In genomic region chr17:76542566-76542971, GRCh38 we compare ENCODE assay signal across 29 cellular contexts. TPM values are rescaled to one million over a fixed set of nuclear protein-coding genes. Genes with fewer than 3 reads are reported as not detected.
DNase-seq lines count a peak whose midpoint lies in the region; ATAC-seq and TF ChIP-seq lines count a peak whose summit lies in the region.
"Had no signal": no experiment of that assay in that cellular context is flagged by ENCODE, and none has a peak within 500 bp of the region (broad histone marks: within the 10 kb centered on the region; RNA-seq: fewer than 3 reads in every experiment).

No MANE protein-coding gene starts in this region.

- peaks cover 75% of the 10 kb centered on the region for H3K27me3 Mint-ChIP-seq in nephron progenitor cell (ENCODE audit: low read depth, poor library complexity)

- H3K27me3 ChIP-seq in left ventricle myocardium inferior (ENCODE audit: low read depth): peaks cover 12% of the 10 kb centered on the region
- peaks cover 4% of the 10 kb centered on the region for H3K27me3 ChIP-seq in upper lobe of right lung
- H3K27me3 ChIP-seq: SJCRH30 had no signal

- no peaks in the 10 kb centered on the region for H3K9me3 Mint-ChIP-seq in nephron progenitor cell
- H3K9me3 Mint-ChIP-seq: naive B cell had no signal

- H3K4me3 ChIP-seq in left ventricle myocardium inferior (no peak overlapping the region), upper lobe of right lung (no peak overlapping the region)
- H3K4me3 ChIP-seq: esophagus squamous epithelium, SJCRH30, uterus had no signal

- no peak overlapping the region for H3K27ac Mint-ChIP-seq in nephron progenitor cell

- H3K4me1 Mint-ChIP-seq in nephron progenitor cell: peaks cover 60% of the 10 kb centered on the region

- TF ChIP-seq CTCF in left ventricle myocardium inferior (IDR thresholded peaks at IDR 0.05; ENCODE audit: borderline replicate concordance) (no peak), nephron progenitor cell (IDR thresholded peaks at IDR 0.05) (no peak), upper lobe of right lung (IDR thresholded peaks at IDR 0.05) (no peak)

- no peaks in the 10 kb centered on the region for H3K36me3 Mint-ChIP-seq in nephron progenitor cell (ENCODE audit: low read depth)

- DNase-seq in left ventricle myocardium inferior (peak; percentile 9), left cardiac atrium (no peak), cerebellar cortex (ENCODE audit: low spot score) (peak; percentile 36), nephron progenitor cell (no peak), upper lobe of right lung (peak; percentile 65), iPS-NIHi7 (ENCODE audit: extremely low spot score) (no peak), caudate nucleus (lab: John Stamatoyannopoulos, UW) (no peak)
- no peak for DNase-seq in activated naive CD4-positive, alpha-beta T cell treated with Interleukin-2 at 50 U/mL for 16 hours
- DNase-seq: activated CD4-positive, alpha-beta T cell treated with anti-CD3 and anti-CD28 coated beads, Interleukin-2, amount 50 U/mL, for 48 hours; activated CD8-positive, alpha-beta memory T cell treated with anti-CD3 and anti-CD28 coated beads, Interleukin-2, amount 50 U/mL, for 48 hours; activated naive CD4-positive, alpha-beta T cell treated with anti-CD3 and anti-CD28 coated beads, Interleukin-2, amount 50 U/mL, for 16 hours; AML-193; anterior cingulate cortex; dermis blood vessel endothelial cell; DMS153; esophagus squamous epithelium; foreskin melanocyte; HCEC 1CT; KG1; MM.1S; naive B cell; NCI-H1417; NCI-H2029 treated with DMSO at 0.1 percent for 48 hours; NCI-H2227 treated with DMSO at 0.1 percent for 48 hours; SJCRH30; T-helper 1 cell; uterus had no signal

- H3K27ac ChIP-seq in left ventricle myocardium inferior (replicated peaks) (peak overlapping the region; percentile 94), upper lobe of right lung (no peak overlapping the region), caudate nucleus (ENCODE audit: low read depth, low read length) (no peak overlapping the region)
- H3K27ac ChIP-seq: SJCRH30, uterus had no signal

- H3K9me3 ChIP-seq in left ventricle myocardium inferior (replicated peaks) (no peaks in the 10 kb centered on the region), upper lobe of right lung (no peaks in the 10 kb centered on the region)
- H3K9me3 ChIP-seq: esophagus squamous epithelium, SJCRH30, uterus had no signal

- peak overlapping the region; percentile 43 for H3K4me3 Mint-ChIP-seq in nephron progenitor cell
- H3K4me3 Mint-ChIP-seq: naive B cell had no signal

- no peak for ATAC-seq in left cardiac atrium
- ATAC-seq in upper lobe of right lung: no peak
- ATAC-seq: activated CD4-positive, CD25-positive, alpha-beta regulatory T cell treated with anti-CD3 and anti-CD28 coated beads, Interleukin-2, amount 50 U/mL, for 24 hours; Panc1 had no signal

- H3K4me1 ChIP-seq in left ventricle myocardium inferior: peaks cover 95% of the 10 kb centered on the region
- H3K4me1 ChIP-seq in upper lobe of right lung: peaks cover 58% of the 10 kb centered on the region

- intact Hi-C loops in left ventricle myocardium inferior (cut with micrococcal nuclease) (no loop called here), left cardiac atrium (cut with DNase I) (no loop called here), upper lobe of right lung (cut with DNase I) (no loop called here)

- H3K36me3 ChIP-seq in left ventricle myocardium inferior: no peaks in the 10 kb centered on the region
- no peaks in the 10 kb centered on the region for H3K36me3 ChIP-seq in upper lobe of right lung
- H3K36me3 ChIP-seq: esophagus squamous epithelium, SJCRH30, uterus had no signal

RNA-seq across cellular contexts. Expression of gene PRCD, which starts 2.7 kb away (rescaled TPM):
- total RNA-seq in left ventricle myocardium inferior (3.9 TPM), left cardiac atrium (1 to 10 TPM; 5.5 to 7.7 TPM), upper lobe of right lung (7.7 TPM)

RNA-seq across cellular contexts. Expression of gene CYGB, which starts 5.1 kb away (rescaled TPM):
- total RNA-seq in left ventricle myocardium inferior: 24.1 TPM
- 10 to 100 TPM; 45.7 to 70.8 TPM for total RNA-seq in left cardiac atrium
- 34.3 TPM for total RNA-seq in upper lobe of right lung
- total RNA-seq: SJCRH30 had no signal

RNA-seq across cellular contexts. Expression of gene RHBDF2, which starts 41.3 kb away (rescaled TPM):
- total RNA-seq in left ventricle myocardium inferior (13.8 TPM), left cardiac atrium (10 to 100 TPM; 16.0 to 18.9 TPM), upper lobe of right lung (46.4 TPM)

RNA-seq across cellular contexts. Expression of gene ST6GALNAC2, which starts 43.1 kb away (rescaled TPM):
- total RNA-seq in left ventricle myocardium inferior: 4.3 TPM
- 1 to 10 TPM; 5.0 to 5.1 TPM for total RNA-seq in left cardiac atrium
- 24.5 TPM for total RNA-seq in upper lobe of right lung
- total RNA-seq: SJCRH30 had no signal

Comparison
In these comparisons a context has a peak if more than half of its experiments do, and no peak if none do; other contexts are left out.
1. DNase-seq: peak in left ventricle myocardium inferior (single experiment), cerebellar cortex (single experiment) and upper lobe of right lung (single experiment); none in left cardiac atrium (single experiment), nephron progenitor cell (single experiment), iPS-NIHi7 (single experiment), caudate nucleus (0 of 61) and activated naive CD4-positive, alpha-beta T cell treated with Interleukin-2 at 50 U/mL for 16 hours (single experiment).